1 cellular context compared by ENCODE assay signal in genomic region chr19:43725468-43725867, GRCh38.
TF ChIP-seq lines count a peak whose summit lies in the region.

No MANE protein-coding gene starts in this region.

TF ChIP-seq in GM12878, 131 proteins besides CTCF, POLR2A, EP300 and RAD21 (continued from another document and continues in another):
- TF ChIP-seq PKNOX1 (IDR thresholded peaks at IDR 0.05) (no peak), CBX5 (IDR thresholded peaks at IDR 0.05; ENCODE audit: low read depth) (no peak), ATF2 (IDR thresholded peaks at IDR 0.05; ENCODE audit: low read length) (peak; percentile 26; the same call in 1 of the 2 replicates), CEBPB (IDR thresholded peaks at IDR 0.05; ENCODE audit: borderline replicate concordance in 1 of 2, low read depth in 2 of 2, low read length in 2 of 2) (no peak), NBN (IDR thresholded peaks at IDR 0.05) (no peak), MTA2 (IDR thresholded peaks at IDR 0.05; ENCODE audit: low read depth) (peak; percentile 48), SREBF1 (IDR thresholded peaks at IDR 0.05; ENCODE audit: low read length) (no peak), MYC (IDR thresholded peaks at IDR 0.05; ENCODE audit: insufficient read depth, insufficient read length, insufficient replicate concordance, low read length, severe bottlenecking) (no peak), IRF4 (IDR thresholded peaks at IDR 0.05; ENCODE audit: low read depth, low read length) (no peak), ZNF207 (IDR thresholded peaks at IDR 0.05; ENCODE audit: borderline replicate concordance) (no peak), KLF5 (IDR thresholded peaks at IDR 0.05; ENCODE audit: partially characterized antibody) (no peak), BCLAF1 (IDR thresholded peaks at IDR 0.05) (no peak), BMI1 (IDR thresholded peaks at IDR 0.05; ENCODE audit: borderline replicate concordance) (no peak), ETV6 (conservative IDR thresholded peaks at IDR 0.05 in 1 of 2, IDR thresholded peaks at IDR 0.05 in 1 of 2; ENCODE audit: borderline replicate concordance in 1 of 2, low read depth in 1 of 2) (peak in 1 of 2 experiments; percentile 45; a peak in 1 of 4 replicates), ZNF24 (IDR thresholded peaks at IDR 0.05) (no peak), HSF1 (IDR thresholded peaks at IDR 0.05; ENCODE audit: low read depth, low read length) (no peak), CREB1 (IDR thresholded peaks at IDR 0.05; ENCODE audit: low read depth) (no peak), ZBTB11 (CRISPR knock-in tag; IDR thresholded peaks at IDR 0.05) (no peak), PAX8 (IDR thresholded peaks at IDR 0.05) (no peak), ASH2L (IDR thresholded peaks at IDR 0.05; ENCODE audit: borderline replicate concordance, low read depth) (no peak), TCF3 (IDR thresholded peaks at IDR 0.05; ENCODE audit: borderline replicate concordance, insufficient read depth, low read depth, low read length) (0 out of 2 replicates have a peak, but pooled peaks have one; percentile 41), KAT2A (conservative IDR thresholded peaks at IDR 0.05; ENCODE audit: control insufficient read depth, low read depth, low read length) (no peak), IRF5 (IDR thresholded peaks at IDR 0.05; ENCODE audit: borderline replicate concordance) (no peak), PML (IDR thresholded peaks at IDR 0.05; ENCODE audit: low read length) (peak; percentile 43; the same call in 1 of the 2 replicates), NR2C1 (IDR thresholded peaks at IDR 0.05) (no peak), ZBTB33 (IDR thresholded peaks at IDR 0.05) (no peak), PRDM15 (CRISPR knock-in tag; IDR thresholded peaks at IDR 0.05) (no peak), WRNIP1 (IDR thresholded peaks at IDR 0.05; ENCODE audit: borderline replicate concordance, low read depth, low read length) (no peak), SMARCA5 (IDR thresholded peaks at IDR 0.05) (no peak), IKZF1 (conservative IDR thresholded peaks at IDR 0.05) (peak; percentile 76), SMAD1 (IDR thresholded peaks at IDR 0.05; ENCODE audit: low read depth, partially characterized antibody) (no peak), USF2 (IDR thresholded peaks at IDR 0.05; ENCODE audit: borderline replicate concordance, low read depth, low read length) (no peak), RAD51 (IDR thresholded peaks at IDR 0.05) (no peak), SUPT20H (IDR thresholded peaks at IDR 0.05; ENCODE audit: borderline replicate concordance, control insufficient read depth, low read depth, low read length) (no peak), YY1 (IDR thresholded peaks at IDR 0.05; ENCODE audit: low read depth, low read length) (0 out of 2 replicates have a peak, but pooled peaks have one; percentile 21), HDAC2 (IDR thresholded peaks at IDR 0.05) (no peak), BACH1 (IDR thresholded peaks at IDR 0.05; ENCODE audit: borderline replicate concordance) (no peak)
